1 cellular context compared by ENCODE assay signal in the genomic region with DNA sequence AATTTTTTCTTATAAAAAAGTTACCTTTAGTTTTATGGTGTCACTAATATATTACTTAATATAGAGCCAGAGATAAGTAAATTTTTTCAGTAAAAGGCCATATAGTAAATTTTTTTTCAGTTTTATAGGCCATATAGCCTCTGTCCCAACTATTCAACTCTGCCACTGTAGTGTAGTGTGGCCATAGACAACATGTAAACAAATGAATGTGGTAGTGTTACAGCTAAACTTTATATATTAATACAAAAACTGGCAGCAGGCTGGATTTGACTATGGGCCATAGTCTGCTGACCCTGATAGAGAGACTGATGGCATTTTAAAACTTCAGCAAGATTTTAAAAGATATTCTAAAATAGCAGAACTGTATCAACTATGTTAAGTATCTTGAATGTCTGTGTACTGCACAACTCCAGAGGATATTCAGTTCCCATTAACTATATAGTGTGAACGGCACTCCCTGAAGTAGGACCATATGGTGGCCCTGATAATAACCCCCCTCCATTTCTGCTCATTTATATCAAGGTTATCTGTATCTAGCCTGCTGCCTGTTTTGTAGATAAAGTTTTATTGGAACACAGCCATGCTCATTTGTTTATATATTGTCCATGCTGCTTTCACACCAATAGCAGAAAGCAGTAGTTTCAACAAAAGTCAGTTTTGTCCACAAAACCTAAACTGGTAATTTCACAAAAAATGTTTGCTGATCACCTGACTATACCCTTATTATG.
A peak's percentile ranks its signal among the peaks of the same experiment; 100 is the strongest.
TF ChIP-seq lines count a peak whose summit lies in the region.

No MANE protein-coding gene starts in this region.

TF ChIP-seq in K562, 482 proteins besides CTCF, POLR2A, EP300 and RAD21 (continued from another document):
- TF ChIP-seq, protein P1, sequence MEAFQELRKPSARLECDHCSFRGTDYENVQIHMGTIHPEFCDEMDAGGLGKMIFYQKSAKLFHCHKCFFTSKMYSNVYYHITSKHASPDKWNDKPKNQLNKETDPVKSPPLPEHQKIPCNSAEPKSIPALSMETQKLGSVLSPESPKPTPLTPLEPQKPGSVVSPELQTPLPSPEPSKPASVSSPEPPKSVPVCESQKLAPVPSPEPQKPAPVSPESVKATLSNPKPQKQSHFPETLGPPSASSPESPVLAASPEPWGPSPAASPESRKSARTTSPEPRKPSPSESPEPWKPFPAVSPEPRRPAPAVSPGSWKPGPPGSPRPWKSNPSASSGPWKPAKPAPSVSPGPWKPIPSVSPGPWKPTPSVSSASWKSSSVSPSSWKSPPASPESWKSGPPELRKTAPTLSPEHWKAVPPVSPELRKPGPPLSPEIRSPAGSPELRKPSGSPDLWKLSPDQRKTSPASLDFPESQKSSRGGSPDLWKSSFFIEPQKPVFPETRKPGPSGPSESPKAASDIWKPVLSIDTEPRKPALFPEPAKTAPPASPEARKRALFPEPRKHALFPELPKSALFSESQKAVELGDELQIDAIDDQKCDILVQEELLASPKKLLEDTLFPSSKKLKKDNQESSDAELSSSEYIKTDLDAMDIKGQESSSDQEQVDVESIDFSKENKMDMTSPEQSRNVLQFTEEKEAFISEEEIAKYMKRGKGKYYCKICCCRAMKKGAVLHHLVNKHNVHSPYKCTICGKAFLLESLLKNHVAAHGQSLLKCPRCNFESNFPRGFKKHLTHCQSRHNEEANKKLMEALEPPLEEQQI (IDR thresholded peaks at IDR 0.05) = peak; percentile 92
- no peak for TF ChIP-seq TCFL5 (CRISPR knock-in tag; conservative IDR thresholded peaks at IDR 0.05)
- 0 out of 2 replicates have a peak, but pooled peaks have one; percentile 1 for TF ChIP-seq ZNF316 (IDR thresholded peaks at IDR 0.05)
- peak; percentile 84 for TF ChIP-seq MTA3 (IDR thresholded peaks at IDR 0.05; ENCODE audit: borderline replicate concordance)
- TF ChIP-seq, protein P2, sequence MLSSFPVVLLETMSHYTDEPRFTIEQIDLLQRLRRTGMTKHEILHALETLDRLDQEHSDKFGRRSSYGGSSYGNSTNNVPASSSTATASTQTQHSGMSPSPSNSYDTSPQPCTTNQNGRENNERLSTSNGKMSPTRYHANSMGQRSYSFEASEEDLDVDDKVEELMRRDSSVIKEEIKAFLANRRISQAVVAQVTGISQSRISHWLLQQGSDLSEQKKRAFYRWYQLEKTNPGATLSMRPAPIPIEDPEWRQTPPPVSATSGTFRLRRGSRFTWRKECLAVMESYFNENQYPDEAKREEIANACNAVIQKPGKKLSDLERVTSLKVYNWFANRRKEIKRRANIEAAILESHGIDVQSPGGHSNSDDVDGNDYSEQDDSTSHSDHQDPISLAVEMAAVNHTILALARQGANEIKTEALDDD (IDR thresholded peaks at IDR 0.05) = peak; percentile 53; the same call in 1 of the 2 replicates
- TF ChIP-seq, protein P3, sequence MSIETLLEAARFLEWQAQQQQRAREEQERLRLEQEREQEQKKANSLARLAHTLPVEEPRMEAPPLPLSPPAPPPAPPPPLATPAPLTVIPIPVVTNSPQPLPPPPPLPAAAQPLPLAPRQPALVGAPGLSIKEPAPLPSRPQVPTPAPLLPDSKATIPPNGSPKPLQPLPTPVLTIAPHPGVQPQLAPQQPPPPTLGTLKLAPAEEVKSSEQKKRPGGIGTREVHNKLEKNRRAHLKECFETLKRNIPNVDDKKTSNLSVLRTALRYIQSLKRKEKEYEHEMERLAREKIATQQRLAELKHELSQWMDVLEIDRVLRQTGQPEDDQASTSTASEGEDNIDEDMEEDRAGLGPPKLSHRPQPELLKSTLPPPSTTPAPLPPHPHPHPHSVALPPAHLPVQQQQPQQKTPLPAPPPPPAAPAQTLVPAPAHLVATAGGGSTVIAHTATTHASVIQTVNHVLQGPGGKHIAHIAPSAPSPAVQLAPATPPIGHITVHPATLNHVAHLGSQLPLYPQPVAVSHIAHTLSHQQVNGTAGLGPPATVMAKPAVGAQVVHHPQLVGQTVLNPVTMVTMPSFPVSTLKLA (conservative IDR thresholded peaks at IDR 0.05) = peak; percentile 83 to 94
- TF ChIP-seq DPF2 (IDR thresholded peaks at IDR 0.05) = peak; percentile 99
- TF ChIP-seq, protein P4, sequence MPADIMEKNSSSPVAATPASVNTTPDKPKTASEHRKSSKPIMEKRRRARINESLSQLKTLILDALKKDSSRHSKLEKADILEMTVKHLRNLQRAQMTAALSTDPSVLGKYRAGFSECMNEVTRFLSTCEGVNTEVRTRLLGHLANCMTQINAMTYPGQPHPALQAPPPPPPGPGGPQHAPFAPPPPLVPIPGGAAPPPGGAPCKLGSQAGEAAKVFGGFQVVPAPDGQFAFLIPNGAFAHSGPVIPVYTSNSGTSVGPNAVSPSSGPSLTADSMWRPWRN (IDR thresholded peaks at IDR 0.05; ENCODE audit: low read depth) = peak; percentile 92
- peak; percentile 97 for TF ChIP-seq TCF3 (CRISPR knock-in tag; IDR thresholded peaks at IDR 0.05)
- peak; percentile 93 for TF ChIP-seq FOXJ2 (tag; IDR thresholded peaks at IDR 0.05)
- peak; percentile 98 for TF ChIP-seq CBFA2T2 (conservative IDR thresholded peaks at IDR 0.05)
- TF ChIP-seq RFX5 (IDR thresholded peaks at IDR 0.05; ENCODE audit: low read depth, low read length) = no peak
- peak; percentile 62; the same call in 1 of the 2 replicates for TF ChIP-seq CREB1 (IDR thresholded peaks at IDR 0.05)
- no peak for TF ChIP-seq CREB1 (CRISPR knock-in tag; IDR thresholded peaks at IDR 0.05)
- peak; percentile 65; the same call in 1 of the 2 replicates for TF ChIP-seq BHLHE40 (IDR thresholded peaks at IDR 0.05; ENCODE audit: low read length)
- TF ChIP-seq POLR2AphosphoS2 (IDR thresholded peaks at IDR 0.05; ENCODE audit: low read length) = no peak
- TF ChIP-seq ZNF830 (CRISPR knock-in tag; IDR thresholded peaks at IDR 0.05) = no peak
- TF ChIP-seq, protein P5, sequence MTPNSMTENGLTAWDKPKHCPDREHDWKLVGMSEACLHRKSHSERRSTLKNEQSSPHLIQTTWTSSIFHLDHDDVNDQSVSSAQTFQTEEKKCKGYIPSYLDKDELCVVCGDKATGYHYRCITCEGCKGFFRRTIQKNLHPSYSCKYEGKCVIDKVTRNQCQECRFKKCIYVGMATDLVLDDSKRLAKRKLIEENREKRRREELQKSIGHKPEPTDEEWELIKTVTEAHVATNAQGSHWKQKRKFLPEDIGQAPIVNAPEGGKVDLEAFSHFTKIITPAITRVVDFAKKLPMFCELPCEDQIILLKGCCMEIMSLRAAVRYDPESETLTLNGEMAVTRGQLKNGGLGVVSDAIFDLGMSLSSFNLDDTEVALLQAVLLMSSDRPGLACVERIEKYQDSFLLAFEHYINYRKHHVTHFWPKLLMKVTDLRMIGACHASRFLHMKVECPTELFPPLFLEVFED (CRISPR knock-in tag; conservative IDR thresholded peaks at IDR 0.05) = no peak
- TF ChIP-seq, protein P6, sequence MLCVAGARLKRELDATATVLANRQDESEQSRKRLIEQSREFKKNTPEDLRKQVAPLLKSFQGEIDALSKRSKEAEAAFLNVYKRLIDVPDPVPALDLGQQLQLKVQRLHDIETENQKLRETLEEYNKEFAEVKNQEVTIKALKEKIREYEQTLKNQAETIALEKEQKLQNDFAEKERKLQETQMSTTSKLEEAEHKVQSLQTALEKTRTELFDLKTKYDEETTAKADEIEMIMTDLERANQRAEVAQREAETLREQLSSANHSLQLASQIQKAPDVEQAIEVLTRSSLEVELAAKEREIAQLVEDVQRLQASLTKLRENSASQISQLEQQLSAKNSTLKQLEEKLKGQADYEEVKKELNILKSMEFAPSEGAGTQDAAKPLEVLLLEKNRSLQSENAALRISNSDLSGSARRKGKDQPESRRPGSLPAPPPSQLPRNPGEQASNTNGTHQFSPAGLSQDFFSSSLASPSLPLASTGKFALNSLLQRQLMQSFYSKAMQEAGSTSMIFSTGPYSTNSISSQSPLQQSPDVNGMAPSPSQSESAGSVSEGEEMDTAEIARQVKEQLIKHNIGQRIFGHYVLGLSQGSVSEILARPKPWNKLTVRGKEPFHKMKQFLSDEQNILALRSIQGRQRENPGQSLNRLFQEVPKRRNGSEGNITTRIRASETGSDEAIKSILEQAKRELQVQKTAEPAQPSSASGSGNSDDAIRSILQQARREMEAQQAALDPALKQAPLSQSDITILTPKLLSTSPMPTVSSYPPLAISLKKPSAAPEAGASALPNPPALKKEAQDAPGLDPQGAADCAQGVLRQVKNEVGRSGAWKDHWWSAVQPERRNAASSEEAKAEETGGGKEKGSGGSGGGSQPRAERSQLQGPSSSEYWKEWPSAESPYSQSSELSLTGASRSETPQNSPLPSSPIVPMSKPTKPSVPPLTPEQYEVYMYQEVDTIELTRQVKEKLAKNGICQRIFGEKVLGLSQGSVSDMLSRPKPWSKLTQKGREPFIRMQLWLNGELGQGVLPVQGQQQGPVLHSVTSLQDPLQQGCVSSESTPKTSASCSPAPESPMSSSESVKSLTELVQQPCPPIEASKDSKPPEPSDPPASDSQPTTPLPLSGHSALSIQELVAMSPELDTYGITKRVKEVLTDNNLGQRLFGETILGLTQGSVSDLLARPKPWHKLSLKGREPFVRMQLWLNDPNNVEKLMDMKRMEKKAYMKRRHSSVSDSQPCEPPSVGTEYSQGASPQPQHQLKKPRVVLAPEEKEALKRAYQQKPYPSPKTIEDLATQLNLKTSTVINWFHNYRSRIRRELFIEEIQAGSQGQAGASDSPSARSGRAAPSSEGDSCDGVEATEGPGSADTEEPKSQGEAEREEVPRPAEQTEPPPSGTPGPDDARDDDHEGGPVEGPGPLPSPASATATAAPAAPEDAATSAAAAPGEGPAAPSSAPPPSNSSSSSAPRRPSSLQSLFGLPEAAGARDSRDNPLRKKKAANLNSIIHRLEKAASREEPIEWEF (CRISPR knock-in tag; IDR thresholded peaks at IDR 0.05) = peak; percentile 51; the same call in 1 of the 2 replicates
- peak in 1 of 2 experiments; percentile 71 for TF ChIP-seq NCOA2 (IDR thresholded peaks at IDR 0.05; ENCODE audit: partially characterized antibody in 2 of 2)
- peak; percentile 74 to 78 for TF ChIP-seq KDM1A (IDR thresholded peaks at IDR 0.05)
- TF ChIP-seq SOX6 (IDR thresholded peaks at IDR 0.05) = peak; percentile 96
- TF ChIP-seq ZNF766 (CRISPR knock-in tag; conservative IDR thresholded peaks at IDR 0.05) = peak; percentile 66
- TF ChIP-seq, protein P7, sequence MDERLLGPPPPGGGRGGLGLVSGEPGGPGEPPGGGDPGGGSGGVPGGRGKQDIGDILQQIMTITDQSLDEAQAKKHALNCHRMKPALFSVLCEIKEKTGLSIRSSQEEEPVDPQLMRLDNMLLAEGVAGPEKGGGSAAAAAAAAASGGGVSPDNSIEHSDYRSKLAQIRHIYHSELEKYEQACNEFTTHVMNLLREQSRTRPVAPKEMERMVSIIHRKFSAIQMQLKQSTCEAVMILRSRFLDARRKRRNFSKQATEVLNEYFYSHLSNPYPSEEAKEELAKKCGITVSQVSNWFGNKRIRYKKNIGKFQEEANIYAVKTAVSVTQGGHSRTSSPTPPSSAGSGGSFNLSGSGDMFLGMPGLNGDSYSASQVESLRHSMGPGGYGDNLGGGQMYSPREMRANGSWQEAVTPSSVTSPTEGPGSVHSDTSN (CRISPR knock-in tag; IDR thresholded peaks at IDR 0.05; ENCODE audit: low read depth) = no peak
- TF ChIP-seq, protein P7 (tag; conservative IDR thresholded peaks at IDR 0.05; ENCODE audit: low read depth) = peak; percentile 75
- peak; percentile 97 for TF ChIP-seq KLF16 (IDR thresholded peaks at IDR 0.05)
- TF ChIP-seq, protein P8, sequence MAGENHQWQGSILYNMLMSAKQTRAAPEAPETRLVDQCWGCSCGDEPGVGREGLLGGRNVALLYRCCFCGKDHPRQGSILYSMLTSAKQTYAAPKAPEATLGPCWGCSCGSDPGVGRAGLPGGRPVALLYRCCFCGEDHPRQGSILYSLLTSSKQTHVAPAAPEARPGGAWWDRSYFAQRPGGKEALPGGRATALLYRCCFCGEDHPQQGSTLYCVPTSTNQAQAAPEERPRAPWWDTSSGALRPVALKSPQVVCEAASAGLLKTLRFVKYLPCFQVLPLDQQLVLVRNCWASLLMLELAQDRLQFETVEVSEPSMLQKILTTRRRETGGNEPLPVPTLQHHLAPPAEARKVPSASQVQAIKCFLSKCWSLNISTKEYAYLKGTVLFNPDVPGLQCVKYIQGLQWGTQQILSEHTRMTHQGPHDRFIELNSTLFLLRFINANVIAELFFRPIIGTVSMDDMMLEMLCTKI (IDR thresholded peaks at IDR 0.05; ENCODE audit: partially characterized antibody) = no peak
- no peak for TF ChIP-seq ATF1 (CRISPR knock-in tag; IDR thresholded peaks at IDR 0.05)
- TF ChIP-seq ATF1 (tag; IDR thresholded peaks at IDR 0.05) = 0 out of 2 replicates have a peak, but pooled peaks have one; percentile 27
- TF ChIP-seq DACH1 (IDR thresholded peaks at IDR 0.05; ENCODE audit: partially characterized antibody) = peak; percentile 85
- TF ChIP-seq SMARCC2 (IDR thresholded peaks at IDR 0.05; ENCODE audit: low read depth) = peak; percentile 97
- TF ChIP-seq SMARCA4 (IDR thresholded peaks at IDR 0.05) = peak; percentile 99
- peak; percentile 96 for TF ChIP-seq CCNT2 (IDR thresholded peaks at IDR 0.05; ENCODE audit: borderline replicate concordance, extremely low read depth, insufficient read length, low read depth, low read length)
- peak; percentile 52; the same call in 1 of the 2 replicates for TF ChIP-seq ZEB2 (IDR thresholded peaks at IDR 0.05)
